Comparison of ENCODE assay signal across 1 cellular context in the genomic region with DNA sequence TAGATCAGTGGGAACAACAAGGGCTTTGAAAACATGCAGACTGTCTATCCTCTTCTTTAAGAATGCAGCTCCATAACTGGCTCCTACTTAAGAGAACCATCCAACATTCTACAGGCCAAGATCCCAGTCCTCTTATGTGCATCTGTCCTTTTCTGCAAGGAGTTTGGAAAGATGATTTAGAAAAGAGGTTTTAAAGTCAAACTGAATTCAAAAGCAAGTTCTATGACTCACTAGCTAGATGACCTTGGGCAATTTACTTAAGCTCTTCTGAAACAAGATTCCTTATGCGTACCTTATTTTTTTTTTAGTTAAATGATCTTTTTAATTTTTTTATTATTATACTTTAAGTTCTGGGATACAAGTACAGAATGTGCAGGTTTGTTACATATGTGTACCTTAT.
TF ChIP-seq lines count a peak whose summit lies in the region.

No MANE protein-coding gene starts in this region.

TF ChIP-seq in IMR-90, 13 proteins besides CTCF, POLR2A, EP300 and RAD21 (continued from another document):
- TF ChIP-seq SMC3 (IDR thresholded peaks at IDR 0.05; ENCODE audit: low read depth, low read length) = no peak
- TF ChIP-seq RCOR1 (IDR thresholded peaks at IDR 0.05; ENCODE audit: insufficient replicate concordance, low read length) = no peak
- no peak for TF ChIP-seq CHD1 (IDR thresholded peaks at IDR 0.05; ENCODE audit: low read depth, low read length)
- no peak for TF ChIP-seq FOS (IDR thresholded peaks at IDR 0.05; ENCODE audit: low read depth, low read length)
- TF ChIP-seq BHLHE40 (IDR thresholded peaks at IDR 0.05; ENCODE audit: low read depth, low read length) = no peak
- no peak for TF ChIP-seq MXI1 (IDR thresholded peaks at IDR 0.05; ENCODE audit: borderline replicate concordance, low read depth, low read length)
- no peak for TF ChIP-seq NFE2L2 (IDR thresholded peaks at IDR 0.05; ENCODE audit: low read depth, low read length)
- TF ChIP-seq, protein P1, sequence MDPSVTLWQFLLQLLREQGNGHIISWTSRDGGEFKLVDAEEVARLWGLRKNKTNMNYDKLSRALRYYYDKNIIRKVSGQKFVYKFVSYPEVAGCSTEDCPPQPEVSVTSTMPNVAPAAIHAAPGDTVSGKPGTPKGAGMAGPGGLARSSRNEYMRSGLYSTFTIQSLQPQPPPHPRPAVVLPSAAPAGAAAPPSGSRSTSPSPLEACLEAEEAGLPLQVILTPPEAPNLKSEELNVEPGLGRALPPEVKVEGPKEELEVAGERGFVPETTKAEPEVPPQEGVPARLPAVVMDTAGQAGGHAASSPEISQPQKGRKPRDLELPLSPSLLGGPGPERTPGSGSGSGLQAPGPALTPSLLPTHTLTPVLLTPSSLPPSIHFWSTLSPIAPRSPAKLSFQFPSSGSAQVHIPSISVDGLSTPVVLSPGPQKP (IDR thresholded peaks at IDR 0.05; ENCODE audit: borderline replicate concordance, low read depth, low read length) = no peak
- TF ChIP-seq MAFK (IDR thresholded peaks at IDR 0.05; ENCODE audit: low read depth, low read length) = no peak
- TF ChIP-seq RFX5 (IDR thresholded peaks at IDR 0.05; ENCODE audit: low read depth, low read length) = no peak
- no peak for TF ChIP-seq MAZ (IDR thresholded peaks at IDR 0.05; ENCODE audit: borderline replicate concordance, low read depth, low read length)
- TF ChIP-seq, protein P2, sequence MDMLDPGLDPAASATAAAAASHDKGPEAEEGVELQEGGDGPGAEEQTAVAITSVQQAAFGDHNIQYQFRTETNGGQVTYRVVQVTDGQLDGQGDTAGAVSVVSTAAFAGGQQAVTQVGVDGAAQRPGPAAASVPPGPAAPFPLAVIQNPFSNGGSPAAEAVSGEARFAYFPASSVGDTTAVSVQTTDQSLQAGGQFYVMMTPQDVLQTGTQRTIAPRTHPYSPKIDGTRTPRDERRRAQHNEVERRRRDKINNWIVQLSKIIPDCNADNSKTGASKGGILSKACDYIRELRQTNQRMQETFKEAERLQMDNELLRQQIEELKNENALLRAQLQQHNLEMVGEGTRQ (IDR thresholded peaks at IDR 0.05; ENCODE audit: low read depth, low read length) = no peak
